Comparison of ENCODE assay signal across 9 cellular contexts in the genomic region with DNA sequence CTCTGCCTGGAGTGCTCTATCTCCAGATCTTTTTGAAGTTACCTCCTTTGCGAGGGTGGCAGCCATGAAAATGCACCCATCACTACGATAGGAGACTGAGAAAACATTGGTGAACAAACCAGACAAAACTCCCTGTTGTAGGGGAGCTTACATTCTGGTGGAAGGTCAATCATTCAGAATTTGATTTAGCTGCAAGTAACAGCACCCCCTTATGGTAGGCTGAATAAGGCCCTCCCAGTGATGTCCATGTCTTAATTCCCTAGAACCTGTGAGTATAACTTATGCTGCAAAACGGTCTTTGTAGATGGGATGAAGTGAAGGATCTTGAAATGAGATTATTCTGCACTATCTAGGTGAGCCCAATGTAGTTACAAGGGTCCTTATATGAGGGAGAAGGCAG. TPM values are rescaled to one million over a fixed set of nuclear protein-coding genes. Genes with fewer than 3 reads are reported as not detected.
DNase-seq lines count a peak whose midpoint lies in the region; ATAC-seq and TF ChIP-seq lines count a peak whose summit lies in the region.
"Had no signal": no experiment of that assay in that cellular context is flagged by ENCODE, and none has a peak within 500 bp of the region (broad histone marks: within the 10 kb centered on the region; RNA-seq: fewer than 3 reads in every experiment).

No MANE protein-coding gene starts in this region.

- H3K9me3 Mint-ChIP-seq in activated naive CD8-positive, alpha-beta T cell treated with anti-CD3 and anti-CD28 coated beads, Interleukin-2, amount 10 ng/mL, durations not matched to agents 7 days and 5 days, result peaks cover 4% of the 10 kb centered on the region
- peaks cover 2% of the 10 kb centered on the region for H3K9me3 Mint-ChIP-seq in activated naive CD8-positive, alpha-beta T cell treated with anti-CD3 and anti-CD28 coated beads for 36 hours

- H3K27ac ChIP-seq in VCaP (no peak overlapping the region), suprapubic skin (no peak overlapping the region), thyroid gland (no peak overlapping the region)

- POLR2A ChIA-PET in activated naive CD8-positive, alpha-beta T cell treated with anti-CD3 and anti-CD28 coated beads, Interleukin-2, amount 10 ng/mL, durations not matched to agents 7 days and 5 days (lab: Charles Lee), result no interaction called here

- H3K4me3 ChIP-seq in suprapubic skin (no peak overlapping the region), thyroid gland (replicated peaks in 1 of 3) (no peak overlapping the region)

- H3K9me3 ChIP-seq in suprapubic skin (no peaks in the 10 kb centered on the region), thyroid gland (no peaks in the 10 kb centered on the region)

- H3K4me1 Mint-ChIP-seq in activated naive CD8-positive, alpha-beta T cell treated with anti-CD3 and anti-CD28 coated beads, Interleukin-2, amount 10 ng/mL, durations not matched to agents 7 days and 5 days, result peaks cover 16% of the 10 kb centered on the region
- H3K4me1 Mint-ChIP-seq in activated naive CD8-positive, alpha-beta T cell treated with anti-CD3 and anti-CD28 coated beads for 36 hours, result peaks cover 23% of the 10 kb centered on the region

- peak; percentile 48 for ATAC-seq in activated naive CD8-positive, alpha-beta T cell treated with anti-CD3 and anti-CD28 coated beads, Interleukin-2, amount 10 ng/mL, durations not matched to agents 7 days and 5 days (ENCODE audit: low read depth)
- ATAC-seq in HG03439 (IDR thresholded peaks at IDR 0.05; ENCODE audit: unreplicated experiment) (peak; percentile 52), HG02973 (IDR thresholded peaks at IDR 0.05; ENCODE audit: unreplicated experiment) (no peak)

- peak; percentile 59 for TF ChIP-seq CTCF in VCaP (conservative IDR thresholded peaks at IDR 0.05)
- TF ChIP-seq CTCF in suprapubic skin (IDR thresholded peaks at IDR 0.05), result peak in 1 of 2 donors; percentile 36
- TF ChIP-seq CTCF in thyroid gland (IDR thresholded peaks at IDR 0.05), result peak in 3 of 6 experiments; percentile 9 to 32 (median 17)

- 60% methylated on average over 3 of the region's 3 CpGs for WGBS in suprapubic skin
- WGBS in thyroid gland, 2 donors, result 70 to 75% methylated on average over 3 of the region's 3 CpGs

- no peaks in the 10 kb centered on the region for H3K36me3 ChIP-seq in suprapubic skin
- H3K36me3 ChIP-seq in thyroid gland, result no peaks in the 10 kb centered on the region

- peaks cover 6% of the 10 kb centered on the region for H3K36me3 Mint-ChIP-seq in activated naive CD8-positive, alpha-beta T cell treated with anti-CD3 and anti-CD28 coated beads, Interleukin-2, amount 10 ng/mL, durations not matched to agents 7 days and 5 days
- H3K36me3 Mint-ChIP-seq in activated naive CD8-positive, alpha-beta T cell treated with anti-CD3 and anti-CD28 coated beads for 36 hours, result peaks cover 15% of the 10 kb centered on the region

- H3K27ac Mint-ChIP-seq in activated naive CD8-positive, alpha-beta T cell treated with anti-CD3 and anti-CD28 coated beads, Interleukin-2, amount 10 ng/mL, durations not matched to agents 7 days and 5 days, result no peak overlapping the region
- no peak overlapping the region for H3K27ac Mint-ChIP-seq in activated naive CD8-positive, alpha-beta T cell treated with anti-CD3 and anti-CD28 coated beads for 36 hours
- H3K27ac Mint-ChIP-seq: activated naive CD8-positive, alpha-beta T cell had no signal

- H3K27me3 Mint-ChIP-seq in activated naive CD8-positive, alpha-beta T cell treated with anti-CD3 and anti-CD28 coated beads, Interleukin-2, amount 10 ng/mL, durations not matched to agents 7 days and 5 days, result peaks cover 2% of the 10 kb centered on the region
- H3K27me3 Mint-ChIP-seq in activated naive CD8-positive, alpha-beta T cell treated with anti-CD3 and anti-CD28 coated beads for 36 hours, result peaks cover 4% of the 10 kb centered on the region

- DNase-seq in activated naive CD8-positive, alpha-beta T cell treated with anti-CD3 and anti-CD28 coated beads, Interleukin-2, amount 10 ng/mL, durations not matched to agents 7 days and 5 days, result no peak
- DNase-seq in activated naive CD8-positive, alpha-beta T cell treated with anti-CD3 and anti-CD28 coated beads for 36 hours, result no peak
- peak; percentile 43 for DNase-seq in kidney tubule cell (ENCODE audit: low spot score)
- no peak for DNase-seq in suprapubic skin (ENCODE audit: low spot score in 2 of 2)
- DNase-seq in thyroid gland, result no peak

- no peak for TF ChIP-seq EP300 in suprapubic skin (IDR thresholded peaks at IDR 0.05)

- TF ChIP-seq POLR2A in suprapubic skin (IDR thresholded peaks at IDR 0.05), result no peak
- TF ChIP-seq POLR2A in thyroid gland (IDR thresholded peaks at IDR 0.05), result no peak

- no peak overlapping the region for H3K4me3 Mint-ChIP-seq in activated naive CD8-positive, alpha-beta T cell treated with anti-CD3 and anti-CD28 coated beads, Interleukin-2, amount 10 ng/mL, durations not matched to agents 7 days and 5 days
- H3K4me3 Mint-ChIP-seq in activated naive CD8-positive, alpha-beta T cell treated with anti-CD3 and anti-CD28 coated beads for 36 hours, result no peak overlapping the region
- H3K4me3 Mint-ChIP-seq: activated naive CD8-positive, alpha-beta T cell had no signal

- H3K27me3 ChIP-seq in suprapubic skin (no peaks in the 10 kb centered on the region), thyroid gland (no peaks in the 10 kb centered on the region)

- H3K4me1 ChIP-seq in suprapubic skin (peaks cover 4% of the 10 kb centered on the region), thyroid gland (no peaks in the 10 kb centered on the region)

- intact Hi-C loops in thyroid gland (cut with DNase I), result no loop called here

RNA-seq across cellular contexts. Expression of a gene that starts 5.6 kb away (rescaled TPM):
- 1 to 10 TPM; 4.2 TPM for total RNA-seq in activated naive CD8-positive, alpha-beta T cell treated with anti-CD3 and anti-CD28 coated beads, Interleukin-2, amount 10 ng/mL, durations not matched to agents 7 days and 5 days
- total RNA-seq in activated naive CD8-positive, alpha-beta T cell treated with anti-CD3 and anti-CD28 coated beads for 36 hours, result 1 to 10 TPM; 3.4 to 3.9 TPM
- 10 to 100 TPM in 1 of 4 donors, 1 to 10 TPM in 3; 4.1 to 18.8 (median 7.2) TPM for total RNA-seq in suprapubic skin
- total RNA-seq in thyroid gland, result 10 to 100 TPM in 1 of 4 donors, 1 to 10 TPM in 3; 3.6 to 12.7 (median 3.9) TPM
